In the genomic region with DNA sequence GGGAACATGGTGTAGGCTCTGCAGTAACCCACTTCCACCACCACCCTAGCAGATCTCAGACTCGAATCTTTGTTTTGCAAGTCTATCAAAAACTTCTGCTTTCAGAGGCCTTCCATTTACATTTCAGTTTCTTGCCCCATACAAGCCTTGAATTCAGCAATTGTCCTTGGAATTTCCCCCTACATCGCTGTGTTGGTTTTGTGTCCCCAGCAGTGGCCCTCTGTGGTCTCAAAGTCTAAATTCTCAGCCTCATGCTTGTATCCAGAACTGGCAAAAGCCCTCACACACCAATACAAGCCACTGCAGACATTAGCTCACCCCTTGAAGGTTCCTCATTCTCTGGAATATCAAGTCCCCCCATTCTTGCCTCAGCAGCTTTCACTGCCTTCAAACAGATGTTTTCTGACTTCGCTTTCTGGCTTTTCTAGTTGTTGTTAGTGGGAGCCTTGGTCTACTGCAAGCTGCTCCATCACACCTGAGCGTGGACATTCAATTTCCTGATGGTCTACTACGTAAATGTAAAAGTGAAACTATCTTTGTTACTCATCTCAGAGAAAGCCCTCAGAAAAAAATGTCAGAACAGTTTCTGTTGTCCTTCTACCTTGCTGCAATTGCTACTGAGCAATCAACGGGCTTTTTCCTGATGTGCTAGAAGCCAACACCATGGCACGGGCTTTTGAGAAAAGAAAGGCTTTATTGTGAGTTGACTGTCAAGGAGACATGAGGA, we compare ENCODE assay signal across 8 cellular contexts. TPM values are rescaled to one million over a fixed set of nuclear protein-coding genes. Genes with fewer than 3 reads are reported as not detected.
DNase-seq lines count a peak whose midpoint lies in the region; ATAC-seq and TF ChIP-seq lines count a peak whose summit lies in the region.

No MANE protein-coding gene starts in this region.

- no peaks in the 10 kb centered on the region for H3K9me3 ChIP-seq in lower lobe of right lung

- H3K27me3 ChIP-seq in lower lobe of right lung (ENCODE audit: low read depth) (no peaks in the 10 kb centered on the region), dorsolateral prefrontal cortex (no peaks in the 10 kb centered on the region)

- intact Hi-C loops in lower lobe of right lung (cut with DNase I): no loop called here
- intact Hi-C loops in dorsolateral prefrontal cortex (cut with DNase I): loop anchor here in 1 of 2 donors (5.0 kb wide), 1 partner anchor 108 kb away; a partner anchor contains a TSS

- peaks cover 22% of the 10 kb centered on the region for H3K4me1 ChIP-seq in lower lobe of right lung

- DNase-seq in MV-4-11 (lab: John Stamatoyannopoulos, UW) (peak; percentile 92), lower lobe of right lung (no peak), NCI-H82 treated with DMSO at 0.1 percent for 48 hours (lab: John Stamatoyannopoulos, UW; ENCODE audit: unreplicated experiment) (no peak), dorsolateral prefrontal cortex (no peak)
- DNase-seq in stimulated activated CD4-positive, alpha-beta T cell treated with anti-CD3 and anti-CD28 coated beads, Interleukin-12 subunit alpha, Interleukin-12 subunit beta, amount 100 ng/mL, for 4 hours: no peak

- TF ChIP-seq CTCF in GM12875 (IDR thresholded peaks at IDR 0.05; ENCODE audit: borderline replicate concordance, insufficient read depth, low read depth, low read length): peak; percentile 20; the same call in 1 of the 2 replicates
- TF ChIP-seq CTCF in lower lobe of right lung (IDR thresholded peaks at IDR 0.05): peak; percentile 18
- no peak for TF ChIP-seq CTCF in dorsolateral prefrontal cortex (IDR thresholded peaks at IDR 0.05 in 54 of 56, conservative IDR thresholded peaks at IDR 0.05 in 2 of 56; ENCODE audit: low read depth in 1 of 56, partially characterized antibody in 56 of 56)

- peaks cover 6% of the 10 kb centered on the region for H3K36me3 ChIP-seq in lower lobe of right lung

- H3K27ac ChIP-seq in lower lobe of right lung: peak overlapping the region; percentile 57
- peak overlapping the region in 29 of 59 donors; percentile 3 to 81 (median 34) for H3K27ac ChIP-seq in dorsolateral prefrontal cortex

- peak overlapping the region; percentile 8 for H3K4me3 ChIP-seq in GM12875 (ENCODE audit: low read depth, low read length)
- no peak overlapping the region for H3K4me3 ChIP-seq in lower lobe of right lung
- peak overlapping the region in 1 of 59 donors; percentile 3 for H3K4me3 ChIP-seq in dorsolateral prefrontal cortex

- ATAC-seq in GM21723 (IDR thresholded peaks at IDR 0.05; ENCODE audit: unreplicated experiment): peak; percentile 41
- ATAC-seq in lower lobe of right lung: no peak
- ATAC-seq in GM21737 (IDR thresholded peaks at IDR 0.05; ENCODE audit: unreplicated experiment): no peak

RNA-seq across cellular contexts. Expression of a gene that starts 1.8 kb away (rescaled TPM):
- total RNA-seq in lower lobe of right lung (53.7 TPM), dorsolateral prefrontal cortex (10 to 100 TPM; 34.9 to 62.3 (median 46.5) TPM)

Comparison
In these comparisons a context has a peak if more than half of its experiments do, and no peak if none do; other contexts are left out.
1. CTCF ChIP-seq: peak in GM12875 (single experiment) and lower lobe of right lung (single experiment); none in dorsolateral prefrontal cortex (0 of 56).